1 cellular context compared by ENCODE assay signal in genomic region chr10:110857265-110858158, GRCh38.
TF ChIP-seq lines count a peak whose summit lies in the region.

No MANE protein-coding gene starts in this region.

TF ChIP-seq in GM12878, 131 proteins besides CTCF, POLR2A, EP300 and RAD21 (continued from another document):
- TF ChIP-seq TCF12 (IDR thresholded peaks at IDR 0.05; ENCODE audit: low read depth, low read length) (peak; percentile 21; the same call in 1 of the 2 replicates), JUND (IDR thresholded peaks at IDR 0.05; ENCODE audit: low read depth, low read length) (no peak), REST (IDR thresholded peaks at IDR 0.05; ENCODE audit: low read depth, low read length) (no peak), SMAD5 (IDR thresholded peaks at IDR 0.05; ENCODE audit: low read depth) (no peak), POU2F2 (IDR thresholded peaks at IDR 0.05; ENCODE audit: borderline replicate concordance, low read depth, low read length) (peak; percentile 72; the same call in 1 of the 3 replicates), CREM (IDR thresholded peaks at IDR 0.05; ENCODE audit: low read depth) (no peak), TCF3 (IDR thresholded peaks at IDR 0.05; ENCODE audit: borderline replicate concordance, insufficient read depth, low read depth, low read length) (0 out of 2 replicates have a peak, but pooled peaks have one; percentile 33), CHD2 (IDR thresholded peaks at IDR 0.05; ENCODE audit: borderline replicate concordance, low read depth, low read length) (no peak), RB1 (IDR thresholded peaks at IDR 0.05; ENCODE audit: borderline replicate concordance) (peak; percentile 43; the same call in 1 of the 2 replicates), CBX5 (IDR thresholded peaks at IDR 0.05; ENCODE audit: low read depth) (peak; percentile 34; the same call in 1 of the 2 replicates)
